In the genomic region with DNA sequence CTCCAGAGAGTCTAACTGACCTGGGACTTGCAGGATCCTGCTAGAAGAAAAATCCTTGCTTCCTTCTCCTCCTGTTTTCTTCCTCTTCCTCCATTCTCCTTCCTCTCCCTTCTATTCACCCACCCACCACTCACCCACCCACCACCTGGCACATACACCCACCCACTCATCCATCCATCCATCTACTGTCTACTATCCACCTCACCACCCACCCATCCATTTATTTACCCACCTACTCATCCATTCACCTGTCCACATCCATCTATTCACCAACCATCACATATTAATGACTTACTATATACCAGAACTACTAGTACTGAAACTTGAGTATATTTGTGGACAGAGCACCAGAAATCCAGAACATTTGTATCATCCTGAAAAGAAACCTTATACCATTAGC, we compare ENCODE assay signal across 27 cellular contexts. TPM values are rescaled to one million over a fixed set of nuclear protein-coding genes. Genes with fewer than 3 reads are reported as not detected.
DNase-seq lines count a peak whose midpoint lies in the region; ATAC-seq and TF ChIP-seq lines count a peak whose summit lies in the region.
"Had no signal": no experiment of that assay in that cellular context is flagged by ENCODE, and none has a peak within 500 bp of the region (broad histone marks: within the 10 kb centered on the region; RNA-seq: fewer than 3 reads in every experiment).

No MANE protein-coding gene starts in this region.

- no peak overlapping the region for H3K4ac ChIP-seq in H9 (ENCODE audit: low read depth, low read length)

- peaks cover 69% of the 10 kb centered on the region for H3K4me1 Mint-ChIP-seq in CD4-positive, alpha-beta T cell (ENCODE audit: low read depth)
- H3K4me1 Mint-ChIP-seq in H9: peaks cover 81 to 91% of the 10 kb centered on the region in 2 experiments
- peaks cover 29% of the 10 kb centered on the region for H3K4me1 Mint-ChIP-seq in activated T-helper 17 cell treated with anti-CD3 and anti-CD28 coated beads, Interleukin-2, amount 50 U/mL, for 72 hours
- H3K4me1 Mint-ChIP-seq in naive thymus-derived CD8-positive, alpha-beta T cell: peaks cover 37 to 78% (median 67%) of the 10 kb centered on the region in 4 donors

- no peak overlapping the region for H4K5ac ChIP-seq in H9 (ENCODE audit: insufficient read length, low read depth, low read length)

- H3K23ac ChIP-seq in H9 (ENCODE audit: insufficient read length, low read depth, low read length): no peak overlapping the region

- H2BK12ac ChIP-seq in H9 (ENCODE audit: insufficient read length, low read depth, low read length): peak overlapping the region; percentile 27

- H2BK5ac ChIP-seq in H9 (ENCODE audit: insufficient read length, low read length): no peak overlapping the region

- H4K91ac ChIP-seq in H9 (ENCODE audit: insufficient read length, low read depth, low read length): no peak overlapping the region

- H3K23me2 ChIP-seq in H9 (ENCODE audit: insufficient read length, low read depth, low read length, poor library complexity, severe bottlenecking): peaks cover 4% of the 10 kb centered on the region

- H3K27me3 ChIP-seq in CD4-positive, alpha-beta T cell (ENCODE audit: control insufficient read depth, insufficient read depth, low read length): no peaks in the 10 kb centered on the region
- no peaks in the 10 kb centered on the region for H3K27me3 ChIP-seq in H9 (ENCODE audit: insufficient read depth, low read length)
- H3K27me3 ChIP-seq: colonic mucosa, gastrocnemius medialis had no signal

- no peak for ATAC-seq in CD4-positive, alpha-beta T cell (ENCODE audit: poor library complexity)
- ATAC-seq in activated T-helper 17 cell treated with anti-CD3 and anti-CD28 coated beads, Interleukin-2, amount 50 U/mL, for 72 hours (replicated peaks): no peak
- ATAC-seq in naive thymus-derived CD8-positive, alpha-beta T cell: no peak
- ATAC-seq in GM18858 (IDR thresholded peaks at IDR 0.05; ENCODE audit: unreplicated experiment): no peak
- ATAC-seq: activated CD8-positive, alpha-beta T cell treated with anti-CD3 and anti-CD28 coated beads for 36 hours; gastrocnemius medialis; HepG2 had no signal

- CTCF ChIA-PET in CD4-positive, alpha-beta T cell (lab: Charles Lee): no interaction called here

- no peak overlapping the region for H2BK20ac ChIP-seq in H9 (ENCODE audit: low read depth, low read length, poor library complexity, severe bottlenecking)

- H3K4me1 ChIP-seq in H9 (ENCODE audit: insufficient read depth, low read length): peaks cover 25% of the 10 kb centered on the region; the same call in 1 of the 2 replicates

- no peak for DNase-seq in CD4-positive, alpha-beta T cell
- no peak for DNase-seq in H9
- no peak for DNase-seq in naive thymus-derived CD8-positive, alpha-beta T cell
- DNase-seq in activated CD4-positive, alpha-beta T cell treated with anti-CD3 and anti-CD28 coated beads for 1 hour: no peak
- DNase-seq in stimulated activated naive CD4-positive, alpha-beta T cell treated with Interleukin-2 at 50 U/mL for 16 hours (lab: John Stamatoyannopoulos, UW): no peak
- DNase-seq in CD1c-positive myeloid dendritic cell (ENCODE audit: extremely low spot score): no peak
- DNase-seq: activated CD8-positive, alpha-beta T cell treated with anti-CD3 and anti-CD28 coated beads for 36 hours; activated gamma-delta T cell treated with Interleukin-2 at 50 U/mL for 16 hours; colonic mucosa; DMS53; endodermal cell; gastrocnemius medialis; H7; hypothalamus; left ventricle myocardium inferior; midbrain; NCI-H1105; NCI-H1930; NCI-H774; Right ventricle myocardium superior; trophoblast cell had no signal

- H3K79me2 ChIP-seq in H9 (ENCODE audit: insufficient read depth, low read length): peaks cover 16% of the 10 kb centered on the region; the same call in 1 of the 2 replicates

- H4K8ac ChIP-seq in H9 (replicated peaks; ENCODE audit: insufficient read length, low read depth, low read length): no peak overlapping the region

- H3K9ac ChIP-seq in H9 (ENCODE audit: extremely low read depth, insufficient read length, low read length): no peak overlapping the region

- intact Hi-C loops in CD4-positive, alpha-beta T cell (cut with DNase I, micrococcal nuclease): no loop called here

- H2BK15ac ChIP-seq in H9 (ENCODE audit: low read depth, low read length): no peak overlapping the region

- H3K36me3 Mint-ChIP-seq in CD4-positive, alpha-beta T cell (ENCODE audit: low read depth): peaks cover 51% of the 10 kb centered on the region
- peaks cover 10 to 25% (median 23%) of the 10 kb centered on the region in 3 experiments for H3K36me3 Mint-ChIP-seq in H9 (ENCODE audit: insufficient read depth in 1 of 3, low read depth in 3 of 3)
- H3K36me3 Mint-ChIP-seq in activated T-helper 17 cell treated with anti-CD3 and anti-CD28 coated beads, Interleukin-2, amount 50 U/mL, for 72 hours (ENCODE audit: low read depth): peaks cover 44% of the 10 kb centered on the region
- H3K36me3 Mint-ChIP-seq in naive thymus-derived CD8-positive, alpha-beta T cell: peaks cover 0 to 32% (median 4%) of the 10 kb centered on the region in 3 donors

- no peak overlapping the region for H3K18ac ChIP-seq in H9 (ENCODE audit: insufficient read length, low read depth, low read length)

- no peaks in the 10 kb centered on the region for H3K79me1 ChIP-seq in H9 (ENCODE audit: insufficient read depth, low read depth, low read length, poor library complexity, severe bottlenecking)

- no peaks in the 10 kb centered on the region for H3K27me3 Mint-ChIP-seq in CD4-positive, alpha-beta T cell
- no peaks in the 10 kb centered on the region for H3K27me3 Mint-ChIP-seq in H9 (ENCODE audit: low read depth)
- no peaks in the 10 kb centered on the region for H3K27me3 Mint-ChIP-seq in activated T-helper 17 cell treated with anti-CD3 and anti-CD28 coated beads, Interleukin-2, amount 50 U/mL, for 72 hours
- H3K27me3 Mint-ChIP-seq in naive thymus-derived CD8-positive, alpha-beta T cell: no peaks in the 10 kb centered on the region
- H3K27me3 Mint-ChIP-seq: activated CD8-positive, alpha-beta T cell treated with anti-CD3 and anti-CD28 coated beads for 36 hours; progenitor cell of endocrine pancreas had no signal

- no peaks in the 10 kb centered on the region for H3K9me3 Mint-ChIP-seq in CD4-positive, alpha-beta T cell
- H3K9me3 Mint-ChIP-seq in H9: no peaks in the 10 kb centered on the region; a peak in 2 of 5 replicates
- H3K9me3 Mint-ChIP-seq in activated T-helper 17 cell treated with anti-CD3 and anti-CD28 coated beads, Interleukin-2, amount 50 U/mL, for 72 hours: no peaks in the 10 kb centered on the region
- H3K9me3 Mint-ChIP-seq in naive thymus-derived CD8-positive, alpha-beta T cell: no peaks in the 10 kb centered on the region
- H3K9me3 Mint-ChIP-seq: activated CD8-positive, alpha-beta T cell treated with anti-CD3 and anti-CD28 coated beads for 36 hours; endodermal cell; neural crest cell had no signal

- no peak for TF ChIP-seq CTCF in CD4-positive, alpha-beta T cell (IDR thresholded peaks at IDR 0.05)
- no peak for TF ChIP-seq CTCF in H9 (conservative IDR thresholded peaks at IDR 0.05)

- no peak overlapping the region for H3T11ph ChIP-seq in H9 (ENCODE audit: low read length)

- H2AFZ ChIP-seq in H9 (ENCODE audit: low read length): no peak overlapping the region

- no peak overlapping the region for H3K27ac ChIP-seq in CD4-positive, alpha-beta T cell (ENCODE audit: low read depth, low read length)
- peak overlapping the region; percentile 78 for H3K27ac ChIP-seq in H9 (ENCODE audit: insufficient read length, low read depth, low read length)
- H3K27ac ChIP-seq: colonic mucosa, gastrocnemius medialis, HL-60, left ventricle myocardium inferior had no signal

- POLR2A ChIA-PET in CD4-positive, alpha-beta T cell (lab: Charles Lee): no interaction called here
- POLR2A ChIA-PET in naive thymus-derived CD8-positive, alpha-beta T cell (lab: Charles Lee): no interaction called here

- H3K4me2 ChIP-seq in H9 (ENCODE audit: insufficient read depth, insufficient read length, low read length): no peak overlapping the region

- H3K14ac ChIP-seq in H9 (ENCODE audit: insufficient read depth, low read length): no peak overlapping the region

- no peak overlapping the region for H3K56ac ChIP-seq in H9 (ENCODE audit: insufficient read length, low read depth, low read length)

- H3K27ac Mint-ChIP-seq in CD4-positive, alpha-beta T cell: peak overlapping the region; percentile 54
- peak overlapping the region; percentile 52 to 98 (median 98); a peak in 5 of 7 replicates for H3K27ac Mint-ChIP-seq in H9
- peak overlapping the region; percentile 36 for H3K27ac Mint-ChIP-seq in activated T-helper 17 cell treated with anti-CD3 and anti-CD28 coated beads, Interleukin-2, amount 50 U/mL, for 72 hours
- peak overlapping the region in 9 of 10 donors; percentile 28 to 93 (median 69) for H3K27ac Mint-ChIP-seq in naive thymus-derived CD8-positive, alpha-beta T cell
- H3K27ac Mint-ChIP-seq: progenitor cell of endocrine pancreas had no signal

- peaks cover 7% of the 10 kb centered on the region for H4K20me1 ChIP-seq in H9 (ENCODE audit: control insufficient read depth, insufficient read depth, insufficient read length)

- no peaks in the 10 kb centered on the region for H3K9me3 ChIP-seq in CD4-positive, alpha-beta T cell (ENCODE audit: control insufficient read depth, low read length)
- no peaks in the 10 kb centered on the region for H3K9me3 ChIP-seq in H9 (ENCODE audit: control insufficient read depth, low read depth, low read length)
- H3K9me3 ChIP-seq: colonic mucosa, gastrocnemius medialis, left ventricle myocardium inferior had no signal

- H2AK5ac ChIP-seq in H9 (ENCODE audit: insufficient read length, low read length): peak overlapping the region; percentile 13

- H2BK120ac ChIP-seq in H9 (ENCODE audit: low read depth, low read length, poor library complexity, severe bottlenecking): no peak overlapping the region

- H3K4me3 Mint-ChIP-seq in CD4-positive, alpha-beta T cell: no peak overlapping the region
- H3K4me3 Mint-ChIP-seq in H9: peak overlapping the region in 1 of 2 experiments; percentile 2; a peak in 3 of 5 replicates
- H3K4me3 Mint-ChIP-seq in activated T-helper 17 cell treated with anti-CD3 and anti-CD28 coated beads, Interleukin-2, amount 50 U/mL, for 72 hours: no peak overlapping the region
- peak overlapping the region in 2 of 10 donors; percentile 5 to 16 for H3K4me3 Mint-ChIP-seq in naive thymus-derived CD8-positive, alpha-beta T cell
- H3K4me3 Mint-ChIP-seq: activated CD8-positive, alpha-beta T cell treated with anti-CD3 and anti-CD28 coated beads for 36 hours; neural crest cell had no signal

RNA-seq across cellular contexts. Expression of a gene that starts 49.4 kb away (rescaled TPM):
- total RNA-seq in CD4-positive, alpha-beta T cell: 10 to 100 TPM; 80.6 to 87.8 TPM
- 112 and 121 TPM in 2 replicates for total RNA-seq in H9 (2021)
- total RNA-seq in activated T-helper 17 cell treated with anti-CD3 and anti-CD28 coated beads, Interleukin-2, amount 50 U/mL, for 72 hours: 10 to 100 TPM; 77.2 to 77.8 TPM
- 100 to 1,000 TPM; 111 to 113 TPM for total RNA-seq in naive thymus-derived CD8-positive, alpha-beta T cell
- polyA plus RNA-seq in naive thymus-derived CD8-positive, alpha-beta T cell: 10 to 100 TPM; 20.9 to 34.4 (median 23.0) TPM

Comparison
In these comparisons a context has a peak if more than half of its experiments do, and no peak if none do; other contexts are left out.
1. H3K27ac Mint-ChIP-seq: peak in every context shown above with its lines; median percentile 98 in H9; 69 in naive thymus-derived CD8-positive, alpha-beta T cell; 54 in CD4-positive, alpha-beta T cell; 36 in activated T-helper 17 cell treated with anti-CD3 and anti-CD28 coated beads, Interleukin-2, amount 50 U/mL, for 72 hours.